Comparison of ENCODE assay signal across 8 cellular contexts in genomic region chr22:37021710-37022482, GRCh38. TPM values are rescaled to one million over a fixed set of nuclear protein-coding genes. Genes with fewer than 3 reads are reported as not detected.
DNase-seq lines count a peak whose midpoint lies in the region; ATAC-seq and TF ChIP-seq lines count a peak whose summit lies in the region.

No MANE protein-coding gene starts in this region.

- no peak overlapping the region for H3K9ac ChIP-seq in BLaER1

- peaks cover 61% of the 10 kb centered on the region for H3K4me1 ChIP-seq in BLaER1
- H3K4me1 ChIP-seq in naive thymus-derived CD4-positive, alpha-beta T cell (ENCODE audit: control insufficient read depth in 2 of 2, insufficient read depth in 2 of 2, low read length in 2 of 2): peaks cover 0 to 4% of the 10 kb centered on the region in 2 donors
- peaks cover 8 to 64% of the 10 kb centered on the region in 2 donors for H3K4me1 ChIP-seq in thyroid gland

- H3K27ac ChIP-seq in BLaER1: no peak overlapping the region
- H3K27ac ChIP-seq in naive thymus-derived CD4-positive, alpha-beta T cell (ENCODE audit: low read depth, low read length): no peak overlapping the region
- H3K27ac ChIP-seq in thyroid gland: no peak overlapping the region

- no peak overlapping the region for H3K4me3 ChIP-seq in BLaER1
- no peak overlapping the region for H3K4me3 ChIP-seq in Jurkat, Clone E6-1 (ENCODE audit: low read length)
- no peak overlapping the region for H3K4me3 ChIP-seq in naive thymus-derived CD4-positive, alpha-beta T cell (ENCODE audit: low read length)
- H3K4me3 ChIP-seq in thyroid gland (replicated peaks in 1 of 3): no peak overlapping the region

- peaks cover 4% of the 10 kb centered on the region for H3K27me3 Mint-ChIP-seq in activated CD4-positive, alpha-beta T cell treated with anti-CD3 and anti-CD28 coated beads, Interleukin-2, amount 10 ng/mL, durations not matched to agents 7 days and 5 days
- peaks cover 0 to 10% (median 0%) of the 10 kb centered on the region in 5 donors for H3K27me3 Mint-ChIP-seq in naive thymus-derived CD4-positive, alpha-beta T cell

- no peaks in the 10 kb centered on the region for H3K9me3 ChIP-seq in BLaER1
- H3K9me3 ChIP-seq in naive thymus-derived CD4-positive, alpha-beta T cell (ENCODE audit: control insufficient read depth in 2 of 3, low read length in 3 of 3): no peaks in the 10 kb centered on the region
- H3K9me3 ChIP-seq in thyroid gland: no peaks in the 10 kb centered on the region

- H3K36me3 Mint-ChIP-seq in activated CD4-positive, alpha-beta T cell treated with anti-CD3 and anti-CD28 coated beads, Interleukin-2, amount 10 ng/mL, durations not matched to agents 7 days and 5 days (ENCODE audit: low read depth): peaks cover 2% of the 10 kb centered on the region
- H3K36me3 Mint-ChIP-seq in naive thymus-derived CD4-positive, alpha-beta T cell: peaks cover 0 to 7% (median 0%) of the 10 kb centered on the region in 5 donors

- TF ChIP-seq CTCF in thyroid gland (IDR thresholded peaks at IDR 0.05): peak; percentile 36 to 74 (median 46)

- H3K36me3 ChIP-seq in BLaER1 (peaks cover 58% of the 10 kb centered on the region), thyroid gland (peaks cover 0 to 14% of the 10 kb centered on the region in 2 donors)
- no peaks in the 10 kb centered on the region for H3K36me3 ChIP-seq in naive thymus-derived CD4-positive, alpha-beta T cell (ENCODE audit: control insufficient read depth in 2 of 3, insufficient read depth in 3 of 3, low read length in 3 of 3)

- peaks cover 73% of the 10 kb centered on the region for H4K20me1 ChIP-seq in BLaER1

- TF ChIP-seq POLR2A in thyroid gland (IDR thresholded peaks at IDR 0.05): no peak

- intact Hi-C loops in naive thymus-derived CD4-positive, alpha-beta T cell (cut with micrococcal nuclease): loop anchor here in 1 of 2 donors (1.0 kb wide), 1 partner anchor 240 kb away; no protein-coding TSS in a partner anchor
- intact Hi-C loops in thyroid gland (cut with DNase I): no loop called here

- POLR2A ChIA-PET in activated CD4-positive, alpha-beta T cell treated with anti-CD3 and anti-CD28 coated beads, Interleukin-2, amount 10 ng/mL, durations not matched to agents 7 days and 5 days (lab: Charles Lee): no interaction called here
- POLR2A ChIA-PET in naive thymus-derived CD4-positive, alpha-beta T cell (lab: Charles Lee): no interaction called here

- DNase-seq in Jurkat, Clone E6-1 (ENCODE audit: low read depth, low spot score): peak; percentile 49
- DNase-seq in activated CD4-positive, alpha-beta T cell treated with anti-CD3 and anti-CD28 coated beads, Interleukin-2, amount 10 ng/mL, durations not matched to agents 7 days and 5 days: peak; percentile 60
- peak; percentile 48 for DNase-seq in effector CD4-positive, alpha-beta T cell
- peak in 8 of 9 donors; percentile 22 to 61 (median 36) for DNase-seq in naive thymus-derived CD4-positive, alpha-beta T cell
- DNase-seq in thyroid gland: peak in 1 of 2 donors; percentile 32
- DNase-seq in NCI-H526 treated with DMSO at 0.1 percent for 48 hours (lab: John Stamatoyannopoulos, UW): no peak
- DNase-seq in globus pallidus (ENCODE audit: low spot score): no peak

- H3K27me3 ChIP-seq in BLaER1: no peaks in the 10 kb centered on the region
- peaks cover 0 to 8% of the 10 kb centered on the region in 2 donors for H3K27me3 ChIP-seq in naive thymus-derived CD4-positive, alpha-beta T cell (ENCODE audit: control insufficient read depth in 2 of 2, insufficient read depth in 2 of 2, low read length in 2 of 2)
- no peaks in the 10 kb centered on the region for H3K27me3 ChIP-seq in thyroid gland

- WGBS in thyroid gland, 2 donors: 77 to 78% methylated on average over 12 to 13 of the region's 13 CpGs

- no peaks in the 10 kb centered on the region for H3K9me3 Mint-ChIP-seq in activated CD4-positive, alpha-beta T cell treated with anti-CD3 and anti-CD28 coated beads, Interleukin-2, amount 10 ng/mL, durations not matched to agents 7 days and 5 days
- no peaks in the 10 kb centered on the region for H3K9me3 Mint-ChIP-seq in naive thymus-derived CD4-positive, alpha-beta T cell

- peaks cover 16% of the 10 kb centered on the region for H3K4me1 Mint-ChIP-seq in activated CD4-positive, alpha-beta T cell treated with anti-CD3 and anti-CD28 coated beads, Interleukin-2, amount 10 ng/mL, durations not matched to agents 7 days and 5 days
- peaks cover 4 to 18% (median 7%) of the 10 kb centered on the region in 7 donors for H3K4me1 Mint-ChIP-seq in naive thymus-derived CD4-positive, alpha-beta T cell

- peak overlapping the region; percentile 97 for H3K4me2 ChIP-seq in BLaER1

- H3K4me3 Mint-ChIP-seq in activated CD4-positive, alpha-beta T cell treated with anti-CD3 and anti-CD28 coated beads, Interleukin-2, amount 10 ng/mL, durations not matched to agents 7 days and 5 days: peak overlapping the region; percentile 35
- peak overlapping the region in 6 of 10 donors; percentile 16 to 77 (median 64) for H3K4me3 Mint-ChIP-seq in naive thymus-derived CD4-positive, alpha-beta T cell

- CTCF ChIA-PET in activated CD4-positive, alpha-beta T cell treated with anti-CD3 and anti-CD28 coated beads, Interleukin-2, amount 10 ng/mL, durations not matched to agents 7 days and 5 days (lab: Charles Lee): interaction anchor here (0.6 to 2.2 kb wide), 4 partner anchors 10 to 263 kb away, joined by 3 to 12 read pairs (median 5); no protein-coding TSS in a partner anchor
- CTCF ChIA-PET in naive thymus-derived CD4-positive, alpha-beta T cell (lab: Charles Lee): interaction anchor here (0.5 to 1.5 kb wide), 2 partner anchors 13 to 168 kb away, joined by 4 to 5 read pairs; no protein-coding TSS in a partner anchor

- peak overlapping the region; percentile 46 for H3K27ac Mint-ChIP-seq in activated CD4-positive, alpha-beta T cell treated with anti-CD3 and anti-CD28 coated beads, Interleukin-2, amount 10 ng/mL, durations not matched to agents 7 days and 5 days
- peak overlapping the region in 1 of 9 donors; percentile 49 for H3K27ac Mint-ChIP-seq in naive thymus-derived CD4-positive, alpha-beta T cell

- peak; percentile 65 for ATAC-seq in naive thymus-derived CD4-positive, alpha-beta T cell

RNA-seq across cellular contexts. Expression of gene MPST, which starts 2.4 kb away (rescaled TPM):
- 55.0 TPM for polyA plus RNA-seq in Jurkat, Clone E6-1 (2012; ENCODE audit: insufficient read depth, insufficient read length)
- total RNA-seq in activated CD4-positive, alpha-beta T cell treated with anti-CD3 and anti-CD28 coated beads, Interleukin-2, amount 10 ng/mL, durations not matched to agents 7 days and 5 days: 10 to 100 TPM; 15.6 to 18.8 TPM
- 10 to 100 TPM in 2 of 5 experiments, 1 to 10 TPM in 2, under 1 TPM in 1; 0.65 to 22.3 (median 5.9) TPM for total RNA-seq in naive thymus-derived CD4-positive, alpha-beta T cell
- polyA plus RNA-seq in naive thymus-derived CD4-positive, alpha-beta T cell: under 1 TPM; 0.51 to 0.53 TPM
- total RNA-seq in thyroid gland: 100 to 1,000 TPM in 1 of 4 donors, 10 to 100 TPM in 3; 67.7 to 102 (median 93.6) TPM

RNA-seq across cellular contexts. Expression of gene TST, which starts 2.6 kb away (rescaled TPM):
- polyA plus RNA-seq in Jurkat, Clone E6-1 (2012; ENCODE audit: insufficient read depth, insufficient read length): 6.1 TPM
- 1 to 10 TPM; 2.4 to 3.4 TPM for total RNA-seq in activated CD4-positive, alpha-beta T cell treated with anti-CD3 and anti-CD28 coated beads, Interleukin-2, amount 10 ng/mL, durations not matched to agents 7 days and 5 days
- total RNA-seq in naive thymus-derived CD4-positive, alpha-beta T cell: 1 to 10 TPM in 2 of 5 experiments, under 1 TPM in 3; 0.22 to 6.1 (median 0.48) TPM
- under 1 TPM in 1 of 2 donors, not detected in 1; 0.34 TPM for polyA plus RNA-seq in naive thymus-derived CD4-positive, alpha-beta T cell
- total RNA-seq in thyroid gland: 10 to 100 TPM; 35.7 to 51.2 (median 37.8) TPM

RNA-seq across cellular contexts. Expression of gene KCTD17, which starts 29.6 kb away (rescaled TPM):
- 33.9 TPM for polyA plus RNA-seq in Jurkat, Clone E6-1 (2012; ENCODE audit: insufficient read depth, insufficient read length)
- total RNA-seq in activated CD4-positive, alpha-beta T cell treated with anti-CD3 and anti-CD28 coated beads, Interleukin-2, amount 10 ng/mL, durations not matched to agents 7 days and 5 days: 10 to 100 TPM; 25.7 to 29.7 TPM
- total RNA-seq in naive thymus-derived CD4-positive, alpha-beta T cell: 10 to 100 TPM; 19.8 to 44.5 (median 24.9) TPM
- polyA plus RNA-seq in naive thymus-derived CD4-positive, alpha-beta T cell: 10 to 100 TPM; 10.3 to 10.8 TPM
- 10 to 100 TPM in 2 of 4 donors, 1 to 10 TPM in 2; 6.1 to 18.9 (median 12.6) TPM for total RNA-seq in thyroid gland

Comparison
In these comparisons a context has a peak if more than half of its experiments do, and no peak if none do; other contexts are left out.
1. DNase-seq: peak in Jurkat, Clone E6-1 (single experiment), activated CD4-positive, alpha-beta T cell treated with anti-CD3 and anti-CD28 coated beads, Interleukin-2, amount 10 ng/mL, durations not matched to agents 7 days and 5 days (single experiment), effector CD4-positive, alpha-beta T cell (single experiment) and naive thymus-derived CD4-positive, alpha-beta T cell (8 of 9); none in NCI-H526 treated with DMSO at 0.1 percent for 48 hours (single experiment) and globus pallidus (single experiment).
2. RNA of gene TST, which starts 2.6 kb away (total RNA-seq): 35.7 to 51.2 TPM in thyroid gland; 2.4 to 3.4 TPM in activated CD4-positive, alpha-beta T cell treated with anti-CD3 and anti-CD28 coated beads, Interleukin-2, amount 10 ng/mL, durations not matched to agents 7 days and 5 days and 0.22 to 6.1 TPM in naive thymus-derived CD4-positive, alpha-beta T cell; every median in the first group is over 4 times any median in the second.